In the genomic region with DNA sequence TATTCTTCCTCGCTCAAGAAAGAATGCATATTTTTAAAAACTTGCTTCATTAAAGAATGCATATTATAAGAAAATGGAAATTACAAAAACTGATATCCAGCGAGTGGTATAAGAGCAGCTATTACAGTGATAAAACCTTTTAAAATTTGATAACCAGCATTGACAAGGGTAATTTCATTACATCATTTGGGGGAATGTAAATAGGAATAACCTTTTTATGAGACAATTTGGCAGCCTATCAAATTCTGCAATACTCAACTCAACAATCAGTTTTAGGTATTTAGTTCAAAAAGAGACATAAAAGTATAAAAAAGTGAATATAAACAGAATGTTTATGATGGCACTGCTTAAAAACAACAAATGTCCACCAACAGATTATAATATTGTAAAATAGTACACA, we compare ENCODE assay signal across 27 cellular contexts.
"Had no signal": no experiment of that assay in that cellular context is flagged by ENCODE, and none has a peak within 500 bp of the region (broad histone marks: within the 10 kb centered on the region; RNA-seq: fewer than 3 reads in every experiment).

No MANE protein-coding gene starts in this region.

- H3K27me3 ChIP-seq: brain microvascular endothelial cell, esophagus squamous epithelium had no signal

- DNase-seq: activated CD4-positive, alpha-beta memory T cell treated with anti-CD3 and anti-CD28 coated beads, Interleukin-2, amount 10 ng/mL, durations not matched to agents 7 days and 5 days; activated CD4-positive, alpha-beta T cell treated with anti-CD3 and anti-CD28 coated beads for 1 hour; activated CD4-positive, alpha-beta T cell treated with anti-CD3 and anti-CD28 coated beads for 4 hours; activated CD4-positive, alpha-beta T cell treated with anti-CD3 and anti-CD28 coated beads, Interleukin-2, amount 10 ng/mL, durations not matched to agents 7 days and 5 days; activated CD4-positive, alpha-beta T cell treated with anti-CD3 and anti-CD28 coated beads, Interleukin-2, amount 50 U/mL, for 4 hours; activated CD8-positive, alpha-beta memory T cell treated with anti-CD3 and anti-CD28 coated beads, Interleukin-2, amount 50 U/mL, for 48 hours; activated effector memory CD4-positive, alpha-beta T cell treated with Interleukin-2 at 50 U/mL for 16 hours; activated gamma-delta T cell treated with Interleukin-2 at 50 U/mL for 16 hours; activated naive CD4-positive, alpha-beta T cell treated with anti-CD3 and anti-CD28 coated beads, Interleukin-2, amount 50 U/mL, for 16 hours; activated naive CD4-positive, alpha-beta T cell treated with Interleukin-2 at 50 U/mL for 16 hours; activated T-cell treated with anti-CD3 and anti-CD28 coated beads for 4 hours; activated T-cell treated with anti-CD3 and anti-CD28 coated beads, Interleukin-2, amount 50 U/mL, for 4 hours; amniotic stem cell; anterior cingulate cortex; brain microvascular endothelial cell; cortex of kidney; dermis blood vessel endothelial cell; effector CD4-positive, alpha-beta T cell; effector memory CD8-positive, alpha-beta T cell; esophagus squamous epithelium; head of caudate nucleus; T-helper 1 cell; T-helper 17 cell; T1000 had no signal

- H3K4me3 ChIP-seq: esophagus squamous epithelium had no signal

- H3K36me3 ChIP-seq: brain microvascular endothelial cell had no signal

- H3K27ac ChIP-seq: brain microvascular endothelial cell, epithelial cell of prostate, esophagus squamous epithelium had no signal

- H3K9me3 ChIP-seq: esophagus squamous epithelium had no signal

- ATAC-seq: activated T-cell treated with anti-CD3 and anti-CD28 coated beads, Interleukin-2, amount 50 U/mL, for 4 hours; activated T-helper 17 cell treated with anti-CD3 and anti-CD28 coated beads, Interleukin-2, amount 50 U/mL, for 72 hours; effector memory CD8-positive, alpha-beta T cell; T-helper 17 cell; WTC11 had no signal
